Comparison of ENCODE assay signal across 22 cellular contexts in genomic region chr16:59410451-59410850, GRCh38.
"Had no signal": no experiment of that assay in that cellular context is flagged by ENCODE, and none has a peak within 500 bp of the region (broad histone marks: within the 10 kb centered on the region; RNA-seq: fewer than 3 reads in every experiment).

No MANE protein-coding gene starts in this region.

- ATAC-seq: naive thymus-derived CD8-positive, alpha-beta T cell; natural killer cell treated with Interleukin-12 subunit alpha and Interleukin-12 subunit beta and Interleukin-15 and Interleukin-18, amount 100 ng/mL, for 72 hours; psoas muscle; right cardiac atrium; right lobe of liver; stimulated activated effector memory CD8-positive, alpha-beta T cell treated with anti-CD3 and anti-CD28 coated beads, Interleukin-12 subunit alpha, Interleukin-12 subunit beta, amount 100 ng/mL, for 72 hours; stimulated activated naive B cell treated with anti-CD40 and anti-IgM and Interleukin-4, amounts not matched to agents 10 μg/mL and 1 μg/mL and 100 μg/mL, for 72 hours had no signal

- DNase-seq: naive thymus-derived CD8-positive, alpha-beta T cell; nephron progenitor cell; nucleus accumbens; ovary; posterior cingulate gyrus; psoas muscle; right cardiac atrium; right lobe of liver; sigmoid colon; small intestine; stimulated activated CD4-positive, alpha-beta T cell treated with anti-CD3 and anti-CD28 coated beads, Interleukin-15, amount 100 ng/mL, for 24 hours; stimulated activated CD4-positive, alpha-beta T cell treated with anti-CD3 and anti-CD28 coated beads, Interleukin-2, amount 100 ng/mL, for 24 hours; stimulated activated CD4-positive, alpha-beta T cell treated with anti-CD3 and anti-CD28 coated beads, Interleukin-2, amount 100 ng/mL, for 48 hours; stimulated activated CD4-positive, alpha-beta T cell treated with anti-CD3 and anti-CD28 coated beads, Interleukin-4, amount 100 ng/mL, for 24 hours; stimulated activated naive B cell treated with anti-CD40 and anti-IgM and Interleukin-4, amounts not matched to agents 10 μg/mL and 1 μg/mL and 100 μg/mL, for 72 hours; stimulated activated naive CD4-positive, alpha-beta T cell treated with Interleukin-2 at 50 U/mL for 16 hours; stomach; thyroid gland; trophoblast cell; upper lobe of left lung had no signal
